ENCODE assay signal across 8 cellular contexts in the genomic region with DNA sequence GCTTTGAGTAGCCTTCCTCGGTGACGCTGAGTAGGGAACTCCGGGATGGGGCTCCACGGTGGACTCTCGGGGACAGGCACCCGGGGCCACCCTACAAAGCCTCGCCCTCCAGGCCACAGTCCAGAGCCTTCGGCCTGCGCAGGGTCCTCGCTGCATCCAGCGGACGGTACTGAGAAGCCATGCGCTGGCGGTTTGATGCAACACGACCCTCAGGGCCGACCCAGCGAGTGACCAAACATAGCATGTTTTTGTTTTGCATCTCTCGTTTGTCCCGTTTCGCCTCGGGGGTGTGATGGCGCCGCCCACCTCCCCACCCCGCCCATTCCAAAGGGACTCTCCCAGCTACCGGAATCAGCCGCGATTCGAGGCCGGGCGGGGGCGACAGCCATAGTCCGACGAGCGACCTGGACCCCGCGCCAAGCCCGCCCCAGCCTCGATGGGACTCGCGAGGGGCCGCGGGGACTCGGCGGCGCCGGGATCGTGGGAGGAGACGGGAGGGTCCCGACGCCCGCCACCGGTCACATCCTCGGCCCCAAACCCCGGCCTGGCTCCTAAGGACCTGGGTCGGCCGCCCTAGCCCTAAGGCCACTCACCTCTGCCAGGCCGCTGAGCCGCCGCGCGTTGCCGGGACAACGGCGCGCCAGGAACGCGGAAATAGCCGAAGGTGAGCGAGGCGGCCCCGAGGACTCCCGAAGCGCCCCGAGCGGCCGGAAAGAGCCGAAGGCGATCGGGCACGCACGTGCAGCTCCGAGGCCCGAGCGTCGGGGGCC. TPM values are rescaled to one million over a fixed set of nuclear protein-coding genes. Genes with fewer than 3 reads are reported as not detected.
DNase-seq lines count a peak whose midpoint lies in the region; ATAC-seq and TF ChIP-seq lines count a peak whose summit lies in the region.

No MANE protein-coding gene starts in this region.

- peaks cover 10% of the 10 kb centered on the region for H3K27me3 ChIP-seq in DND-41 (ENCODE audit: insufficient read depth, low read length, poor library complexity)
- H3K27me3 ChIP-seq in upper lobe of left lung = no peaks in the 10 kb centered on the region

- TF ChIP-seq POLR2A in upper lobe of left lung (IDR thresholded peaks at IDR 0.05) = peak in 2 of 4 donors; percentile 52 to 68

- H3K36me3 ChIP-seq in DND-41 (ENCODE audit: insufficient read depth, low read length) (peaks cover 19% of the 10 kb centered on the region), upper lobe of left lung (peaks cover 0 to 16% (median 8%) of the 10 kb centered on the region in 4 donors)

- H3K9me3 ChIP-seq in DND-41 (ENCODE audit: insufficient read depth, low read length, severe bottlenecking) (no peaks in the 10 kb centered on the region), upper lobe of left lung (peaks cover 0 to 6% (median 0%) of the 10 kb centered on the region in 4 donors)

- no peaks in the 10 kb centered on the region for H3K27me3 Mint-ChIP-seq in T-helper 2 cell treated with Interferon-gamma antibody and Interleukin-4, amounts not matched to agents 5 μg/mL and 100 μg/mL, for 36 hours (ENCODE audit: low read depth)

- peak overlapping the region; percentile 85 for H3K4me3 Mint-ChIP-seq in T-helper 2 cell treated with Interferon-gamma antibody and Interleukin-4, amounts not matched to agents 5 μg/mL and 100 μg/mL, for 36 hours

- peaks cover 20% of the 10 kb centered on the region for H3K4me1 Mint-ChIP-seq in T-helper 2 cell treated with Interferon-gamma antibody and Interleukin-4, amounts not matched to agents 5 μg/mL and 100 μg/mL, for 36 hours (ENCODE audit: low read depth)

- H3K27ac Mint-ChIP-seq in T-helper 2 cell treated with Interferon-gamma antibody and Interleukin-4, amounts not matched to agents 5 μg/mL and 100 μg/mL, for 36 hours = peak overlapping the region; percentile 97

- peak overlapping the region; percentile 61 for H2AFZ ChIP-seq in DND-41 (ENCODE audit: low read depth, low read length)

- TF ChIP-seq CTCF in DND-41 (IDR thresholded peaks at IDR 0.05; ENCODE audit: borderline replicate concordance, extremely low read depth, low read length, poor library complexity, severe bottlenecking) = no peak
- peak in 2 of 6 experiments; percentile 3 to 13 for TF ChIP-seq CTCF in upper lobe of left lung (IDR thresholded peaks at IDR 0.05)

- peaks cover 5% of the 10 kb centered on the region for H4K20me1 ChIP-seq in DND-41 (ENCODE audit: insufficient read depth, low read length)

- H3K36me3 Mint-ChIP-seq in T-helper 2 cell treated with Interferon-gamma antibody and Interleukin-4, amounts not matched to agents 5 μg/mL and 100 μg/mL, for 36 hours (ENCODE audit: low read depth) = peaks cover 5% of the 10 kb centered on the region

- peaks cover 43% of the 10 kb centered on the region for H3K4me1 ChIP-seq in DND-41 (ENCODE audit: insufficient read depth, low read length)
- peaks cover 35 to 50% (median 40%) of the 10 kb centered on the region in 4 donors for H3K4me1 ChIP-seq in upper lobe of left lung

- POLR2A ChIA-PET in HEK293T (lab: Yijun Ruan, JAX) = interaction anchor here (0.6 to 2.6 kb wide), 18 partner anchors 9 to 172 kb away, joined by 3 to 15 read pairs (median 3); a partner anchor contains a TSS

- CTCF ChIA-PET in HEK293T (lab: Yijun Ruan, JAX) = no interaction called here

- peak overlapping the region; percentile 98 for H3K4me2 ChIP-seq in DND-41 (ENCODE audit: insufficient read depth, low read length)

- H3K27ac ChIP-seq in DND-41 (ENCODE audit: low read length) = peak overlapping the region; percentile 71
- peak overlapping the region; percentile 52 for H3K27ac ChIP-seq in angular gyrus (ENCODE audit: low read depth, low read length)
- H3K27ac ChIP-seq in upper lobe of left lung = peak overlapping the region; percentile 72 to 89 (median 84)

- peak; percentile 89 for DNase-seq in DND-41
- DNase-seq in HEK293T (ENCODE audit: extremely low spot score) = peak; percentile 92
- DNase-seq in NCI-H1417 treated with DMSO at 0.1 percent for 48 hours (lab: John Stamatoyannopoulos, UW) = peak; percentile 52
- DNase-seq in T-helper 2 cell treated with Interferon-gamma antibody and Interleukin-4, amounts not matched to agents 5 μg/mL and 100 μg/mL, for 36 hours (ENCODE audit: low spot score) = peak; percentile 91
- DNase-seq in left ventricle myocardium superior = peak; percentile 94
- peak; percentile 97 for DNase-seq in posterior vena cava (ENCODE audit: low spot score)
- peak; percentile 86 to 99 for DNase-seq in upper lobe of left lung

- no peaks in the 10 kb centered on the region for H3K9me3 Mint-ChIP-seq in T-helper 2 cell treated with Interferon-gamma antibody and Interleukin-4, amounts not matched to agents 5 μg/mL and 100 μg/mL, for 36 hours

- peak overlapping the region; percentile 81 for H3K9ac ChIP-seq in DND-41 (ENCODE audit: low read depth, low read length)

- peak overlapping the region; percentile 75 to 81 for H3K4me3 ChIP-seq in DND-41 (ENCODE audit: low read depth in 1 of 2, low read length in 2 of 2)
- H3K4me3 ChIP-seq in upper lobe of left lung = peak overlapping the region; percentile 6 to 99 (median 88)

- intact Hi-C loops in left ventricle myocardium superior (cut with micrococcal nuclease) = no loop called here
- intact Hi-C loops in posterior vena cava (cut with DNase I) = no loop called here

- peaks cover 44% of the 10 kb centered on the region for H3K79me2 ChIP-seq in DND-41 (ENCODE audit: insufficient read depth, low read length)

- ATAC-seq in DND-41 (ENCODE audit: insufficient read depth, low read depth) (peak; percentile 71), left ventricle myocardium superior (peak; percentile 81), upper lobe of left lung (ENCODE audit: low FRiP score in 2 of 2) (peak; percentile 87 to 89)

- TF ChIP-seq EP300 in upper lobe of left lung (IDR thresholded peaks at IDR 0.05) = no peak

- WGBS in upper lobe of left lung, 2 donors = 2 to 7% methylated on average over 16 to 34 of the region's 85 CpGs

TF ChIP-seq in HEK293T, 16 proteins besides CTCF, POLR2A, EP300 and RAD21:
- TF ChIP-seq HDGF (IDR thresholded peaks at IDR 0.05; ENCODE audit: borderline replicate concordance) = 0 out of 2 replicates have a peak, but pooled peaks have one; percentile 70
- TF ChIP-seq ARNT (IDR thresholded peaks at IDR 0.05) = no peak

RNA-seq across cellular contexts. Expression of a gene that starts 1.6 kb away (rescaled TPM):
- total RNA-seq in left ventricle myocardium superior = 7.5 TPM
- total RNA-seq in posterior vena cava = 10 to 100 TPM; 13.1 to 14.9 TPM
- 100 to 1,000 TPM in 1 of 6 donors, 10 to 100 TPM in 5; 32.1 to 152 (median 49.8) TPM for total RNA-seq in upper lobe of left lung

RNA-seq across cellular contexts. Expression of a gene that starts 1.9 kb away (rescaled TPM):
- total RNA-seq in left ventricle myocardium superior (11.3 TPM), posterior vena cava (10 to 100 TPM; 12.1 to 12.4 TPM), upper lobe of left lung (10 to 100 TPM; 16.3 to 57.6 (median 20.6) TPM)

Comparison
In these comparisons a context has a peak if more than half of its experiments do, and no peak if none do; other contexts are left out.
1. Peak in every context shown above with its lines: DNase-seq, ATAC-seq, H3K4me3 ChIP-seq and H3K27ac ChIP-seq.